1 cellular context compared by ENCODE assay signal in the genomic region with DNA sequence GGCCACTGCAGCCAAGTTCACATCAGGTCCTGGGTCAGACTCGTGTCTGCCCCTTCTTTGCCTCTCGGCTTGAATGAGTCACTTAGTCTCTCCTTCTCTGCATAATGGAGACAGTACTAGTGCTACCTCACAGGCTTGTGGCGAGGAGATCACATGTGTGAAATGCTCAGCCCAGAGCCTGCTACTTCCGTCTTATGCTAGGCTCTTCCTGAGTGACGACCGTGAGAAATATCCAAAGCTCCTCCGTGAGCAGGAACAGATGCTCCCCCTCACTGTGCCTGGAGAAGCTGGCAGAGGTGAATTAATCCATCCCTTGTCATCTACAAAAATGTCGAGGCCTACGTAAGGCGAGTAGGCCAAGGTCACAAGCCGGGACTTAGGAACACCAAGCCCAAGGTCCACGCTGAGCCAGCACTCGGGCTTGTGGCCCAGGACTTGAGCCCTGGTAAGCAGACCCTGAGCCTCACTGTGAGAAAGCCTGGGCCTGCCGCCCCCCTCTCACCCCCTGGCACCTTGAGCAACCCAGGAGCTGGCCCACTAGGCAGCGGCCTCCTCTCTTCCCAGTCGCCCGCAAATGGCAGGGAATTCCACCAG.
TF ChIP-seq lines count a peak whose summit lies in the region.

No MANE protein-coding gene starts in this region.

TF ChIP-seq in GM12878, 131 proteins besides CTCF, POLR2A, EP300 and RAD21:
- TF ChIP-seq MAX (IDR thresholded peaks at IDR 0.05; ENCODE audit: low read depth, low read length) = no peak
- no peak for TF ChIP-seq NFYA (IDR thresholded peaks at IDR 0.05; ENCODE audit: borderline replicate concordance, low read depth, low read length)
- TF ChIP-seq DPF2 (IDR thresholded peaks at IDR 0.05) = no peak
- no peak for TF ChIP-seq RBBP5 (conservative IDR thresholded peaks at IDR 0.05)
- no peak for TF ChIP-seq ZNF24 (IDR thresholded peaks at IDR 0.05)
- no peak for TF ChIP-seq KDM1A (IDR thresholded peaks at IDR 0.05; ENCODE audit: borderline replicate concordance)
